In genomic region chr12:103858953-103859601, GRCh38 we compare ENCODE assay signal across 13 cellular contexts. TPM values are rescaled to one million over a fixed set of nuclear protein-coding genes. Genes with fewer than 3 reads are reported as not detected.
DNase-seq lines count a peak whose midpoint lies in the region; ATAC-seq and TF ChIP-seq lines count a peak whose summit lies in the region.
"Had no signal": no experiment of that assay in that cellular context is flagged by ENCODE, and none has a peak within 500 bp of the region (broad histone marks: within the 10 kb centered on the region; RNA-seq: fewer than 3 reads in every experiment).

No MANE protein-coding gene starts in this region.

- peak; percentile 64 to 73 for ATAC-seq in lower lobe of right lung
- ATAC-seq: naive thymus-derived CD4-positive, alpha-beta T cell had no signal

- in situ Hi-C loops in G401 (cut with HindIII; ENCODE audit: low sequenced_read_pairs), result no loop called here

- H3K4me3 ChIP-seq in colonic mucosa (no peak overlapping the region), lower lobe of right lung (no peak overlapping the region), uterus (no peak overlapping the region)
- H3K4me3 ChIP-seq: BLaER1 treated with 17β-estradiol and CSF1 and Interleukin-3, amounts not matched to agents 10 nM and 100 nM had no signal

- H3K36me3 ChIP-seq in colonic mucosa (no peaks in the 10 kb centered on the region), lower lobe of right lung (no peaks in the 10 kb centered on the region), uterus (no peaks in the 10 kb centered on the region)
- H3K36me3 ChIP-seq: BLaER1 treated with 17β-estradiol and CSF1 and Interleukin-3, amounts not matched to agents 10 nM and 100 nM had no signal

- TF ChIP-seq CTCF in colonic mucosa (IDR thresholded peaks at IDR 0.05) (no peak), lower lobe of right lung (IDR thresholded peaks at IDR 0.05) (no peak), uterus (IDR thresholded peaks at IDR 0.05) (no peak)

- H3K9ac ChIP-seq in colonic mucosa (ENCODE audit: low read depth in 2 of 2, low read length in 2 of 2), result no peak overlapping the region
- H3K9ac ChIP-seq: BLaER1 treated with 17β-estradiol and CSF1 and Interleukin-3, amounts not matched to agents 10 nM and 100 nM had no signal

- TF ChIP-seq POLR2A in uterus (IDR thresholded peaks at IDR 0.05), result peak in 1 of 2 donors; percentile 49

- H3K4me1 ChIP-seq in colonic mucosa (peaks cover 3% of the 10 kb centered on the region), lower lobe of right lung (peaks cover 7% of the 10 kb centered on the region), uterus (peaks cover 10 to 18% of the 10 kb centered on the region in 2 donors)

- intact Hi-C loops in colonic mucosa (cut with DNase I), result no loop called here
- intact Hi-C loops in lower lobe of right lung (cut with DNase I), result no loop called here
- intact Hi-C loops in uterus (cut with DNase I; ENCODE audit: low total_unique reads), result no loop called here

- H3K27ac ChIP-seq in colonic mucosa (peak overlapping the region; percentile 82), lower lobe of right lung (no peak overlapping the region), uterus (peak overlapping the region; percentile 93 to 96)

- H3K27me3 ChIP-seq in colonic mucosa (no peaks in the 10 kb centered on the region), lower lobe of right lung (ENCODE audit: low read depth) (no peaks in the 10 kb centered on the region), uterus (no peaks in the 10 kb centered on the region)
- H3K27me3 ChIP-seq: BLaER1 treated with 17β-estradiol and CSF1 and Interleukin-3, amounts not matched to agents 10 nM and 100 nM had no signal

- peak; percentile 30 for DNase-seq in NCI-H2196 (lab: John Stamatoyannopoulos, UW; ENCODE audit: unreplicated experiment)
- DNase-seq in NCI-H2196 treated with DMSO at 0.1 percent for 48 hours (lab: John Stamatoyannopoulos, UW; ENCODE audit: unreplicated experiment), result no peak
- peak; percentile 85 for DNase-seq in colonic mucosa
- no peak for DNase-seq in lower lobe of right lung
- peak; percentile 84 to 93 for DNase-seq in uterus
- DNase-seq in activated effector memory CD4-positive, alpha-beta T cell treated with Interleukin-2 at 50 U/mL for 16 hours, result no peak
- DNase-seq in NOMO-1 treated with DMSO at 0.1 percent for 48 hours (lab: John Stamatoyannopoulos, UW; ENCODE audit: unreplicated experiment), result no peak
- DNase-seq in G401 (ENCODE audit: low spot score), result no peak
- DNase-seq: activated gamma-delta T cell; naive thymus-derived CD4-positive, alpha-beta T cell; NCI-H510A; substantia nigra had no signal

- H3K9me3 ChIP-seq in colonic mucosa (no peaks in the 10 kb centered on the region), lower lobe of right lung (no peaks in the 10 kb centered on the region), uterus (no peaks in the 10 kb centered on the region)
- H3K9me3 ChIP-seq: BLaER1 treated with 17β-estradiol and CSF1 and Interleukin-3, amounts not matched to agents 10 nM and 100 nM had no signal

RNA-seq across cellular contexts. Expression of gene NT5DC3, which starts 18.0 kb away (rescaled TPM):
- total RNA-seq in colonic mucosa (10 to 100 TPM; 10.0 to 22.6 TPM), lower lobe of right lung (4.0 TPM), uterus (10 to 100 TPM in 3 of 4 donors, 1 to 10 TPM in 1; 5.6 to 60.9 (median 15.9) TPM)
- 4.9 and 7.6 TPM in 2 replicates for total RNA-seq in G401 (2014; rRNA removed; shearing (Covaris generic))

Comparison
In these comparisons a context has a peak if more than half of its experiments do, and no peak if none do; other contexts are left out.
1. DNase-seq: peak in NCI-H2196 (single experiment), colonic mucosa (single experiment) and uterus (2 of 2); none in NCI-H2196 treated with DMSO at 0.1 percent for 48 hours (single experiment), lower lobe of right lung (single experiment), activated effector memory CD4-positive, alpha-beta T cell treated with Interleukin-2 at 50 U/mL for 16 hours (single experiment), NOMO-1 treated with DMSO at 0.1 percent for 48 hours (single experiment) and G401 (single experiment).